In the genomic region with DNA sequence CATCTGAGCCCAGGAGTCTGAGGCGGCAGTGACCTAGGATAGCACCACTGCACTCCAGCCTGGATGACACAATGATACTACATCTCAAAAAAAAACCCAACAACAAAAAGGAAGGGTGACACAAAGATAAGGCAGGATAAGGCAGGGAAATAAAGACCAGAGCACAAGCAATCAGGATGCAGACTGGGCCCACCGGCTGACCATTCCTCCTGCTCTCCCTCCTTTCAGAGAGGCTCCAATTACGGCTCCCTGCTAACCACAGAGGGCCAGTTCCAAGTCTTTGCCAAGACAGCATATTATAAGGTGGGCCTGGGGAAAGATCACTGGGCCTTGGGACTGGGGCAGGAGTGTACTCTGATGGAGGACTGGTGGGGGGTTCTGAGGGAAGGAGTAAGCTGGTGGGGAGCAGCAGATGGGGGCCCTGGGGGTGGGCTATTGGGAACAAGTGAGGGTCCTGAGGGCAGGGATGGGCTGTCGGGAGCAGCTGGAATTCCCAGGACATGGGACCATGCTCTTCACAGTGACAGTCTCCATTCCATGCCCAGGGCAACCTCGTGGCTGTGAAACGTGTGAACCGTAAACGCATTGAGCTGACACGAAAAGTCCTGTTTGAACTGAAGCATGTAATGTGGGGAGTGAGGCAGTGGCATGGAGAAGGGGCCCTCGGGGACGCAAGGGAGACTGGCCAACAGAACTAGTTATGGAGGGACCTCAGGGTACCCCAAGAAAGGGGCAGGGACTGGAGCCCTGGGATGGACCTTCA, we compare ENCODE assay signal across 22 cellular contexts. TPM values are rescaled to one million over a fixed set of nuclear protein-coding genes. Genes with fewer than 3 reads are reported as not detected.
"Had no signal": no experiment of that assay in that cellular context is flagged by ENCODE, and none has a peak within 500 bp of the region (broad histone marks: within the 10 kb centered on the region; RNA-seq: fewer than 3 reads in every experiment).

No MANE protein-coding gene starts in this region.

- H3K9ac ChIP-seq: parathyroid adenoma had no signal

- H3K27ac ChIP-seq: body of pancreas, foreskin keratinocyte, parathyroid adenoma, stomach, vagina had no signal

- H3K79me2 ChIP-seq: parathyroid adenoma had no signal

- H3K4me3 Mint-ChIP-seq: activated CD4-positive, alpha-beta memory T cell treated with anti-CD3 and anti-CD28 coated beads for 36 hours; activated naive CD4-positive, alpha-beta T cell treated with anti-CD3 and anti-CD28 coated beads, Interleukin-2, amount 10 ng/mL, durations not matched to agents 7 days and 5 days; activated T-cell treated with anti-CD3 and anti-CD28 coated beads, Interleukin-2, amount 50 U/mL, for 72 hours; dendritic cell treated with granulocyte-macrophage colony-stimulating factor and Interleukin-4, amounts not matched to agents 40 ng/mL and 50 ng/mL, for 4 days; naive thymus-derived CD4-positive, alpha-beta T cell; stimulated activated memory B cell treated with anti-CD40 and anti-IgM and Interleukin-4, amounts not matched to agents 10 μg/mL and 1 μg/mL and 100 μg/mL, for 72 hours had no signal

- H3K27ac Mint-ChIP-seq: activated CD4-positive, alpha-beta memory T cell treated with anti-CD3 and anti-CD28 coated beads for 36 hours; activated naive CD4-positive, alpha-beta T cell treated with anti-CD3 and anti-CD28 coated beads, Interleukin-2, amount 10 ng/mL, durations not matched to agents 7 days and 5 days; activated T-cell treated with anti-CD3 and anti-CD28 coated beads, Interleukin-2, amount 50 U/mL, for 72 hours; dendritic cell treated with granulocyte-macrophage colony-stimulating factor and Interleukin-4, amounts not matched to agents 40 ng/mL and 50 ng/mL, for 4 days; naive thymus-derived CD4-positive, alpha-beta T cell; stimulated activated memory B cell treated with anti-CD40 and anti-IgM and Interleukin-4, amounts not matched to agents 10 μg/mL and 1 μg/mL and 100 μg/mL, for 72 hours had no signal

- H3K4me1 ChIP-seq: body of pancreas, foreskin keratinocyte, parathyroid adenoma, vagina had no signal

- H3K9me3 Mint-ChIP-seq: activated CD4-positive, alpha-beta memory T cell treated with anti-CD3 and anti-CD28 coated beads for 36 hours; activated naive CD4-positive, alpha-beta T cell treated with anti-CD3 and anti-CD28 coated beads, Interleukin-2, amount 10 ng/mL, durations not matched to agents 7 days and 5 days; activated T-cell treated with anti-CD3 and anti-CD28 coated beads, Interleukin-2, amount 50 U/mL, for 72 hours; dendritic cell treated with granulocyte-macrophage colony-stimulating factor and Interleukin-4, amounts not matched to agents 40 ng/mL and 50 ng/mL, for 4 days; naive thymus-derived CD4-positive, alpha-beta T cell; stimulated activated memory B cell treated with anti-CD40 and anti-IgM and Interleukin-4, amounts not matched to agents 10 μg/mL and 1 μg/mL and 100 μg/mL, for 72 hours had no signal

- H3K9me3 ChIP-seq: body of pancreas, stomach, vagina had no signal

- ATAC-seq: activated T-cell treated with anti-CD3 and anti-CD28 coated beads, Interleukin-2, amount 50 U/mL, for 72 hours; body of pancreas; foreskin keratinocyte; left lobe of liver; naive thymus-derived CD4-positive, alpha-beta T cell; sciatic nerve; stimulated activated memory B cell treated with anti-CD40 and anti-IgM and Interleukin-4, amounts not matched to agents 10 μg/mL and 1 μg/mL and 100 μg/mL, for 72 hours had no signal

- H3K4me1 Mint-ChIP-seq: activated naive CD4-positive, alpha-beta T cell treated with anti-CD3 and anti-CD28 coated beads, Interleukin-2, amount 10 ng/mL, durations not matched to agents 7 days and 5 days had no signal

- H3K36me3 ChIP-seq: vagina had no signal

- H3K4me3 ChIP-seq: body of pancreas, lung, stomach, vagina had no signal

- H3K27me3 ChIP-seq: body of pancreas, vagina had no signal

- DNase-seq: activated CD4-positive, alpha-beta memory T cell treated with anti-CD3 and anti-CD28 coated beads for 36 hours; activated CD4-positive, alpha-beta T cell treated with anti-CD3 and anti-CD28 coated beads for 48 hours; activated effector memory CD4-positive, alpha-beta T cell treated with anti-CD3 and anti-CD28 coated beads, Interleukin-2, amount 50 U/mL, for 16 hours; activated naive CD4-positive, alpha-beta T cell treated with anti-CD3 and anti-CD28 coated beads, Interleukin-2, amount 10 ng/mL, durations not matched to agents 7 days and 5 days; activated T-cell treated with anti-CD3 and anti-CD28 coated beads, Interleukin-2, amount 50 U/mL, for 72 hours; body of pancreas; effector CD8-positive, alpha-beta T cell; foreskin keratinocyte; naive thymus-derived CD4-positive, alpha-beta T cell; small intestine; stimulated activated CD4-positive, alpha-beta T cell treated with anti-CD3 and anti-CD28 coated beads, Interleukin-2, amount 100 ng/mL, for 24 hours; stomach; trophoblast cell had no signal

- H3K36me3 Mint-ChIP-seq: activated CD4-positive, alpha-beta memory T cell treated with anti-CD3 and anti-CD28 coated beads for 36 hours; activated naive CD4-positive, alpha-beta T cell treated with anti-CD3 and anti-CD28 coated beads, Interleukin-2, amount 10 ng/mL, durations not matched to agents 7 days and 5 days; naive thymus-derived CD4-positive, alpha-beta T cell had no signal

RNA-seq across cellular contexts. Expression of a gene that starts 7.3 kb away (rescaled TPM):
- total RNA-seq: foreskin keratinocyte; naive thymus-derived CD4-positive, alpha-beta T cell; T-helper 2 cell treated with Interferon-gamma antibody and Interleukin-4, amounts not matched to agents 100 ng/mL and 5 ng/mL, for 36 hours had no signal
- polyA plus RNA-seq: foreskin keratinocyte; keratinocyte; naive thymus-derived CD4-positive, alpha-beta T cell had no signal
